Comparison of ENCODE assay signal across 12 cellular contexts in genomic region chr1:231212301-231212700, GRCh38. TPM values are rescaled to one million over a fixed set of nuclear protein-coding genes. Genes with fewer than 3 reads are reported as not detected.
DNase-seq lines count a peak whose midpoint lies in the region; ATAC-seq and TF ChIP-seq lines count a peak whose summit lies in the region.
"Not testable (repeated sequence)": the region's sequence is repeated elsewhere in the genome, so short reads cannot be mapped to it uniquely, and the experiment has no call there.
"Had no signal": no experiment of that assay in that cellular context is flagged by ENCODE, and none has a peak within 500 bp of the region (broad histone marks: within the 10 kb centered on the region; RNA-seq: fewer than 3 reads in every experiment).

No MANE protein-coding gene starts in this region.

- intact Hi-C loops in Calu3 (cut with micrococcal nuclease; ENCODE audit: unreplicated experiment) = loop anchor here (1.0 to 5.0 kb wide), 3 partner anchors 165 to 414 kb away; partner anchors contain the start of genes ARV1 and TTC13
- intact Hi-C loops in mucosa of descending colon (cut with DNase I, micrococcal nuclease) = loop anchor here in 1 of 2 donors (5.0 kb wide), 1 partner anchor 295 kb away; no protein-coding TSS in a partner anchor

- H3K9me2 ChIP-seq in SU-DHL-6 (replicated peaks; ENCODE audit: insufficient read depth, low read length); hepatocyte (replicated peaks; ENCODE audit: insufficient read depth): not testable (repeated sequence)

- H3K27me3 ChIP-seq in HUES48 (ENCODE audit: control insufficient read depth, insufficient read depth, low read length) = peaks cover 89% of the 10 kb centered on the region
- H3K27me3 ChIP-seq in SU-DHL-6 (ENCODE audit: low read length); hepatocyte: not testable (repeated sequence)

- peak overlapping the region; percentile 17 for H3K27ac ChIP-seq in HUES48 (ENCODE audit: low read depth, low read length)
- H3K27ac ChIP-seq in SU-DHL-6 (ENCODE audit: low read depth, low read length) = not testable (repeated sequence)
- peak overlapping the region; percentile 73 for H3K27ac ChIP-seq in hepatocyte

- 13% methylated on average over 5 of the region's 5 CpGs for WGBS in hepatocyte (ENCODE audit: low lambda C conversion rate, missing lambda C conversion rate)

- H3F3A ChIP-seq in SU-DHL-6 (ENCODE audit: insufficient read depth) = not testable (repeated sequence)

- not testable (repeated sequence) for H3K9ac ChIP-seq in HUES48 (ENCODE audit: low read depth, low read length); SU-DHL-6 (ENCODE audit: low read length)

- TF ChIP-seq CTCF in Calu3 (IDR thresholded peaks at IDR 0.05; ENCODE audit: unreplicated experiment); SU-DHL-6 (IDR thresholded peaks at IDR 0.05; ENCODE audit: insufficient read depth, low read length, poor library complexity, severe bottlenecking); hepatocyte (IDR thresholded peaks at IDR 0.05; ENCODE audit: poor library complexity); mucosa of descending colon (IDR thresholded peaks at IDR 0.05); progenitor cell of endocrine pancreas (IDR thresholded peaks at IDR 0.05; ENCODE audit: unreplicated experiment): not testable (repeated sequence)

- not testable (repeated sequence) for ATAC-seq in activated T-helper 17 cell treated with anti-CD3 and anti-CD28 coated beads, Interleukin-2, amount 50 U/mL, for 72 hours (replicated peaks)
- ATAC-seq in mucosa of descending colon = peak; percentile 17

- not testable (repeated sequence) for H3K27me3 Mint-ChIP-seq in Calu3 (ENCODE audit: unreplicated experiment); activated T-helper 17 cell treated with anti-CD3 and anti-CD28 coated beads, Interleukin-2, amount 50 U/mL, for 72 hours; progenitor cell of endocrine pancreas

- H3K79me2 ChIP-seq in SU-DHL-6 (ENCODE audit: insufficient read depth, low read length); hepatocyte: not testable (repeated sequence)

- H3K4me1 Mint-ChIP-seq in Calu3 (ENCODE audit: low read depth, unreplicated experiment) (peaks cover 29% of the 10 kb centered on the region), progenitor cell of endocrine pancreas (ENCODE audit: low read depth) (peaks cover 18% of the 10 kb centered on the region)
- H3K4me1 Mint-ChIP-seq in activated T-helper 17 cell treated with anti-CD3 and anti-CD28 coated beads, Interleukin-2, amount 50 U/mL, for 72 hours = not testable (repeated sequence)

- H3K4me2 ChIP-seq in SU-DHL-6 (ENCODE audit: low read depth, low read length, poor library complexity, severe bottlenecking) = not testable (repeated sequence)
- H3K4me2 ChIP-seq in hepatocyte = peak overlapping the region; percentile 70

- not testable (repeated sequence) for H3K9me3 ChIP-seq in HUES48 (ENCODE audit: control insufficient read depth, insufficient read depth, low read length); SU-DHL-6 (ENCODE audit: insufficient read depth, low read length); hepatocyte (ENCODE audit: low read depth); mucosa of descending colon

- CTCF ChIA-PET in Calu3 (lab: Charles Lee) = interaction anchor here (0.6 to 1.2 kb wide), 2 partner anchors 20 to 38 kb away, joined by 3 to 4 read pairs; no protein-coding TSS in a partner anchor

- H3K36me3 ChIP-seq in HUES48 (ENCODE audit: control insufficient read depth, insufficient read depth, low read length); SU-DHL-6 (ENCODE audit: low read length); hepatocyte (replicated peaks; ENCODE audit: insufficient read depth, low read depth); mucosa of descending colon (ENCODE audit: low read depth): not testable (repeated sequence)

- not testable (repeated sequence) for BruUV-seq in Calu3 (replicated peaks; lab: Mats Ljungman, UMichigan)

- H4K20me1 ChIP-seq in SU-DHL-6 (ENCODE audit: low read depth, low read length); hepatocyte (ENCODE audit: insufficient read depth, poor library complexity, severe bottlenecking): not testable (repeated sequence)

- H3K4me3 ChIP-seq in HUES48 (ENCODE audit: low read depth, low read length); SU-DHL-6 (ENCODE audit: insufficient read depth, low read length, poor library complexity, severe bottlenecking); hepatocyte; mucosa of descending colon: not testable (repeated sequence)

- peak overlapping the region; percentile 93 for H2AFZ ChIP-seq in SU-DHL-6 (ENCODE audit: low read depth, low read length, severe bottlenecking)
- H2AFZ ChIP-seq in hepatocyte = not testable (repeated sequence)

- not testable (repeated sequence) for H3K36me3 Mint-ChIP-seq in Calu3 (ENCODE audit: insufficient read depth, unreplicated experiment); activated T-helper 17 cell treated with anti-CD3 and anti-CD28 coated beads, Interleukin-2, amount 50 U/mL, for 72 hours (ENCODE audit: low read depth); progenitor cell of endocrine pancreas (ENCODE audit: insufficient read depth)

- peak overlapping the region; percentile 80 for H3K27ac Mint-ChIP-seq in Calu3 (ENCODE audit: unreplicated experiment)
- H3K27ac Mint-ChIP-seq in activated T-helper 17 cell treated with anti-CD3 and anti-CD28 coated beads, Interleukin-2, amount 50 U/mL, for 72 hours = peak overlapping the region; percentile 86
- H3K27ac Mint-ChIP-seq in progenitor cell of endocrine pancreas = peak overlapping the region; percentile 12

- not testable (repeated sequence) for H3K4me1 ChIP-seq in HUES48 (ENCODE audit: control insufficient read depth, insufficient read depth, low read length); hepatocyte (ENCODE audit: insufficient read depth)
- H3K4me1 ChIP-seq in mucosa of descending colon (ENCODE audit: low read depth) = peaks cover 14% of the 10 kb centered on the region

- H3K4me3 Mint-ChIP-seq in Calu3 (ENCODE audit: low read depth, unreplicated experiment); progenitor cell of endocrine pancreas (ENCODE audit: low read depth): not testable (repeated sequence)
- H3K4me3 Mint-ChIP-seq in activated T-helper 17 cell treated with anti-CD3 and anti-CD28 coated beads, Interleukin-2, amount 50 U/mL, for 72 hours = peak overlapping the region; percentile 85

- not testable (repeated sequence) for H3K9me3 Mint-ChIP-seq in Calu3 (ENCODE audit: low read depth, unreplicated experiment); activated T-helper 17 cell treated with anti-CD3 and anti-CD28 coated beads, Interleukin-2, amount 50 U/mL, for 72 hours; progenitor cell of endocrine pancreas (ENCODE audit: low read depth)

- DNase-seq in Calu3; hepatocyte (ENCODE audit: low spot score); progenitor cell of endocrine pancreas (ENCODE audit: low spot score, unreplicated experiment): not testable (repeated sequence)
- DNase-seq in mucosa of descending colon = peak in 1 of 3 donors; percentile 53

RNA-seq across cellular contexts. Expression of gene GNPAT, which starts 28.7 kb away (rescaled TPM):
- total RNA-seq in Calu3 (2022) (44.5 and 52.7 TPM in 2 replicates), hepatocyte (63.9 and 71.6 TPM in 2 replicates), mucosa of descending colon (10 to 100 TPM; 31.7 to 45.8 (median 32.7) TPM), progenitor cell of endocrine pancreas (69.9 and 70.2 TPM in 2 replicates)
- total RNA-seq in activated T-helper 17 cell treated with anti-CD3 and anti-CD28 coated beads, Interleukin-2, amount 50 U/mL, for 72 hours = 10 to 100 TPM; 41.9 to 52.9 TPM
- 38.2 and 40.8 TPM in 2 replicates for polyA plus RNA-seq in hepatocyte

RNA-seq across cellular contexts. Expression of gene TRIM67, which starts 50.4 kb away (rescaled TPM):
- 0.09 and 0.15 TPM in 2 replicates for total RNA-seq in Calu3 (2022)
- total RNA-seq in activated T-helper 17 cell treated with anti-CD3 and anti-CD28 coated beads, Interleukin-2, amount 50 U/mL, for 72 hours = not detected
- total RNA-seq in hepatocyte = 0.12 and 0.13 TPM in 2 replicates
- polyA plus RNA-seq in hepatocyte = not detected in 2 replicates
- under 1 TPM in 2 of 3 donors, not detected in 1; 0.05 to 0.22 TPM for total RNA-seq in mucosa of descending colon
- total RNA-seq in progenitor cell of endocrine pancreas = 0.05 and 0.09 TPM in 2 replicates
- total RNA-seq: CD4-positive, CD25-positive, alpha-beta regulatory T cell; GM23248; H9 had no signal
- polyA plus RNA-seq: AG04450; CD4-positive, CD25-positive, alpha-beta regulatory T cell; GM23248; IgD-negative memory B cell had no signal

Comparison
In these comparisons a context has a peak if more than half of its experiments do, and no peak if none do; other contexts are left out.
1. H3K27ac Mint-ChIP-seq: peak in every context shown above with its lines; median percentile 86 in activated T-helper 17 cell treated with anti-CD3 and anti-CD28 coated beads, Interleukin-2, amount 50 U/mL, for 72 hours; 80 in Calu3; 12 in progenitor cell of endocrine pancreas.